In genomic region chr1:51220548-51220947, GRCh38 we compare ENCODE assay signal across 23 cellular contexts.
"Had no signal": no experiment of that assay in that cellular context is flagged by ENCODE, and none has a peak within 500 bp of the region (broad histone marks: within the 10 kb centered on the region; RNA-seq: fewer than 3 reads in every experiment).

No MANE protein-coding gene starts in this region.

- H3K27ac ChIP-seq: adrenal gland, breast epithelium, esophagus muscularis mucosa, neutrophil, testis had no signal

- FAIRE-seq: astrocyte, endometrium had no signal

- H3K4me3 ChIP-seq: adrenal gland, breast epithelium, esophagus muscularis mucosa, smooth muscle cell, testis had no signal

- H3K4me1 ChIP-seq: adrenal gland, breast epithelium, esophagus muscularis mucosa, testis had no signal

- H3K36me3 ChIP-seq: adrenal gland, breast epithelium, esophagus muscularis mucosa, neutrophil had no signal

- H3K4me2 ChIP-seq: smooth muscle cell had no signal

- DNase-seq: activated CD4-positive, alpha-beta T cell treated with anti-CD3 and anti-CD28 coated beads, Interleukin-2, amount 10 ng/mL, durations not matched to agents 7 days and 5 days; activated CD4-positive, CD25-positive, alpha-beta regulatory T cell; activated CD8-positive, alpha-beta memory T cell treated with anti-CD3 and anti-CD28 coated beads, Interleukin-2, amount 50 U/mL, for 4 hours; activated gamma-delta T cell; activated T-cell treated with anti-CD3 and anti-CD28 coated beads, Interleukin-2, amount 50 U/mL, for 48 hours; adrenal gland; cerebellar nuclear complex; cortex of kidney; left cardiac atrium; mesenchymal stem cell; naive thymus-derived CD4-positive, alpha-beta T cell; stimulated activated CD4-positive, alpha-beta T cell treated with anti-CD3 and anti-CD28 coated beads, Interleukin-4, amount 100 ng/mL, for 24 hours; T-helper 9 cell; testis had no signal

- H3K9me3 ChIP-seq: adrenal gland, breast epithelium, esophagus muscularis mucosa, neutrophil, testis had no signal

- ATAC-seq: activated naive CD4-positive, alpha-beta T cell treated with anti-CD3 and anti-CD28 coated beads, Interleukin-2, amount 50 U/mL, for 72 hours; left cardiac atrium; naive thymus-derived CD4-positive, alpha-beta T cell; sciatic nerve; stimulated activated memory B cell treated with anti-CD40 and anti-IgM and Interleukin-4, amounts not matched to agents 10 μg/mL and 1 μg/mL and 100 μg/mL, for 72 hours had no signal

- H3K27me3 ChIP-seq: adrenal gland, breast epithelium, esophagus muscularis mucosa, neutrophil, testis had no signal
